Comparison of ENCODE assay signal across 24 cellular contexts in genomic region chr1:154874465-154874864, GRCh38. TPM values are rescaled to one million over a fixed set of nuclear protein-coding genes. Genes with fewer than 3 reads are reported as not detected.
"Had no signal": no experiment of that assay in that cellular context is flagged by ENCODE, and none has a peak within 500 bp of the region (broad histone marks: within the 10 kb centered on the region; RNA-seq: fewer than 3 reads in every experiment).

No MANE protein-coding gene starts in this region.

- H3K9me3 ChIP-seq: esophagus muscularis mucosa, gastrocnemius medialis, heart right ventricle, mucosa of descending colon, neutrophil, psoas muscle, right lobe of liver, stomach, thoracic aorta, transverse colon had no signal

- ATAC-seq: gastrocnemius medialis; heart right ventricle; left lobe of liver; mucosa of descending colon; naive thymus-derived CD8-positive, alpha-beta T cell; psoas muscle; right lobe of liver had no signal

- H3K27ac ChIP-seq: epithelial cell of prostate, esophagus muscularis mucosa, gastrocnemius medialis, heart right ventricle, neutrophil, psoas muscle, right lobe of liver, skin epidermis, stomach, thoracic aorta, transverse colon had no signal

- FAIRE-seq: endometrium, islet of Langerhans had no signal

- H3K4me3 Mint-ChIP-seq: naive thymus-derived CD8-positive, alpha-beta T cell had no signal

- H3K36me3 ChIP-seq: esophagus muscularis mucosa, gastrocnemius medialis, heart right ventricle, neutrophil, right lobe of liver, stomach, thoracic aorta, transverse colon had no signal

- H3K27me3 ChIP-seq: gastrocnemius medialis, right lobe of liver had no signal

- H3K4me3 ChIP-seq: esophagus muscularis mucosa, gastrocnemius medialis, heart right ventricle, mucosa of descending colon, psoas muscle, right lobe of liver, skin epidermis, stomach, thoracic aorta, transverse colon had no signal

- DNase-seq: effector memory CD4-positive, alpha-beta T cell; gastrocnemius medialis; heart right ventricle; hypothalamus; mammary epithelial cell; mucosa of descending colon; naive thymus-derived CD8-positive, alpha-beta T cell; psoas muscle; retina; stimulated activated CD4-positive, alpha-beta T cell treated with anti-CD3 and anti-CD28 coated beads, Interleukin-2, amount 100 ng/mL, for 24 hours; stimulated activated naive CD4-positive, alpha-beta T cell; stomach; substantia nigra; transverse colon had no signal

- H3K9me3 Mint-ChIP-seq: naive thymus-derived CD8-positive, alpha-beta T cell had no signal

RNA-seq across cellular contexts. Expression of gene KCNN3, which starts 4.4 kb away (rescaled TPM):
- total RNA-seq: fibroblast of villous mesenchyme, mammary epithelial cell had no signal
- polyA plus RNA-seq: naive thymus-derived CD8-positive, alpha-beta T cell had no signal
